Comparison of ENCODE assay signal across 17 cellular contexts in the genomic region with DNA sequence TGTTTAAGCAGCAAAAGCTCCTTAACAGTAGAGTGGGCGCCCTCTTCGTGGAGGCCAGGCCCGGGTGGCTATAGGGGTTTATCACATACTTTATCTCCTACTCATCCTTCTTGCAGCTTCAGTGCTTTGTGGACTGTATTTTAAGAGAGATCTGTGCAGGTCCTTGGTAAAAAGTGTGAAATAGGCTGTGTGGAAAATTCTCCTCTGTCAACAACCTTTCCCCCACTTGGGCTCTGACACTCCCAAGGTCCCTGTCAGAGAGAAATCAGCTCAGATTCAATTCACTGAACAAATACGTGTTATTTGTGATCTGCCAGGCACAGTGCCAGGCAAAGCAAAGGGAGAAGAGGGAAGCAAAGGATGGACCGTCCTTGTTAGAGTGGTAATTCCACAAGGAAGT.
DNase-seq lines count a peak whose midpoint lies in the region; ATAC-seq, FAIRE-seq and TF ChIP-seq lines count a peak whose summit lies in the region.
"Had no signal": no experiment of that assay in that cellular context is flagged by ENCODE, and none has a peak within 500 bp of the region (broad histone marks: within the 10 kb centered on the region; RNA-seq: fewer than 3 reads in every experiment).

No MANE protein-coding gene starts in this region.

- H3K4me3 ChIP-seq in astrocyte (ENCODE audit: insufficient read depth, low read depth, low read length) (no peak overlapping the region), heart left ventricle (no peak overlapping the region), psoas muscle (no peak overlapping the region)

- H3K27ac Mint-ChIP-seq in astrocyte (ENCODE audit: unreplicated experiment) (peak overlapping the region; percentile 35), progenitor cell of endocrine pancreas (no peak overlapping the region)
- H3K27ac Mint-ChIP-seq: activated CD4-positive, alpha-beta T cell treated with anti-CD3 and anti-CD28 coated beads for 36 hours; activated T-cell treated with anti-CD3 and anti-CD28 coated beads, Interleukin-2, amount 50 U/mL, for 72 hours; B cell had no signal

- 26 to 33% (median 29%) methylated on average over 5 of the region's 5 CpGs for WGBS in heart left ventricle, 4 donors
- 41 to 49% (median 42%) methylated on average over 5 of the region's 5 CpGs for WGBS in psoas muscle, 3 donors

- no peaks in the 10 kb centered on the region for H4K20me1 ChIP-seq in astrocyte (ENCODE audit: insufficient read depth, low read length)

- ATAC-seq in heart left ventricle = peak in 2 of 4 donors; percentile 31 to 33
- peak in 3 of 4 donors; percentile 19 to 48 (median 39) for ATAC-seq in psoas muscle
- ATAC-seq: activated CD4-positive, alpha-beta T cell treated with anti-CD3 and anti-CD28 coated beads for 36 hours; activated T-cell treated with anti-CD3 and anti-CD28 coated beads, Interleukin-2, amount 50 U/mL, for 72 hours had no signal

- no peak for FAIRE-seq in astrocyte (lab: Jason Lieb, UNC)
- FAIRE-seq: RCC 7860 had no signal

- no peak overlapping the region for H3K9ac ChIP-seq in astrocyte (ENCODE audit: low read length)

- H3K4me2 ChIP-seq in astrocyte (ENCODE audit: low read length) = peak overlapping the region; percentile 55

- no peak overlapping the region for H3K27ac ChIP-seq in astrocyte (ENCODE audit: low read depth, low read length)
- peak overlapping the region in 7 of 12 donors; percentile 0 to 68 (median 37) for H3K27ac ChIP-seq in heart left ventricle
- H3K27ac ChIP-seq in psoas muscle = no peak overlapping the region

- no peak overlapping the region for H2AFZ ChIP-seq in astrocyte (ENCODE audit: low read depth, low read length)

- no peaks in the 10 kb centered on the region for H3K79me2 ChIP-seq in astrocyte (ENCODE audit: insufficient read depth, low read length)

- no peak for TF ChIP-seq POLR2A in heart left ventricle (IDR thresholded peaks at IDR 0.05)

- peaks cover 30% of the 10 kb centered on the region for H3K4me1 ChIP-seq in astrocyte (ENCODE audit: insufficient read depth, low read length)
- peaks cover 0 to 21% (median 12%) of the 10 kb centered on the region in 12 donors for H3K4me1 ChIP-seq in heart left ventricle
- H3K4me1 ChIP-seq in psoas muscle = peaks cover 19% of the 10 kb centered on the region

- H3K9me3 ChIP-seq in astrocyte (ENCODE audit: insufficient read depth, low read depth, low read length) = no peaks in the 10 kb centered on the region
- H3K9me3 ChIP-seq in heart left ventricle = no peaks in the 10 kb centered on the region
- H3K9me3 ChIP-seq in psoas muscle = no peaks in the 10 kb centered on the region

- DNase-seq in ELR (ENCODE audit: low read depth) = peak; percentile 57
- peak; percentile 56 for DNase-seq in astrocyte (ENCODE audit: low read depth)
- peak in 1 of 5 donors; percentile 38 for DNase-seq in heart left ventricle
- no peak for DNase-seq in psoas muscle
- no peak for DNase-seq in NOMO-1 treated with dmso at 0.1 percent for 144 hours (lab: John Stamatoyannopoulos, UW; ENCODE audit: unreplicated experiment)
- DNase-seq in progenitor cell of endocrine pancreas (ENCODE audit: low spot score, unreplicated experiment) = no peak
- DNase-seq in globus pallidus (ENCODE audit: low spot score) = no peak
- DNase-seq in HPDE6-E6E7 (ENCODE audit: extremely low spot score) = no peak
- DNase-seq: activated CD4-positive, alpha-beta T cell treated with anti-CD3 and anti-CD28 coated beads for 36 hours; activated T-cell treated with anti-CD3 and anti-CD28 coated beads, Interleukin-2, amount 50 U/mL, for 72 hours; aorta; DMS153; NCI-H1436; NCI-H510A treated with DMSO at 0.1 percent for 48 hours; occipital lobe had no signal

- H3K9me3 Mint-ChIP-seq in astrocyte (ENCODE audit: unreplicated experiment) (no peaks in the 10 kb centered on the region), progenitor cell of endocrine pancreas (ENCODE audit: low read depth) (no peaks in the 10 kb centered on the region)

- TF ChIP-seq CTCF in astrocyte (IDR thresholded peaks at IDR 0.05; ENCODE audit: insufficient read depth, low read depth, low read length) = no peak
- TF ChIP-seq CTCF in heart left ventricle (IDR thresholded peaks at IDR 0.05) = no peak
- TF ChIP-seq CTCF in psoas muscle (IDR thresholded peaks at IDR 0.05) = no peak
- TF ChIP-seq CTCF in progenitor cell of endocrine pancreas (IDR thresholded peaks at IDR 0.05; ENCODE audit: unreplicated experiment) = no peak

- H3K27me3 ChIP-seq in astrocyte (ENCODE audit: insufficient read depth, low read length) (no peaks in the 10 kb centered on the region), heart left ventricle (no peaks in the 10 kb centered on the region), psoas muscle (ENCODE audit: insufficient read depth in 3 of 3, low read length in 2 of 3) (no peaks in the 10 kb centered on the region)

- H3K27me3 Mint-ChIP-seq in astrocyte (ENCODE audit: low read depth, unreplicated experiment) = no peaks in the 10 kb centered on the region
- no peaks in the 10 kb centered on the region for H3K27me3 Mint-ChIP-seq in progenitor cell of endocrine pancreas
- H3K27me3 Mint-ChIP-seq: activated CD4-positive, alpha-beta T cell treated with anti-CD3 and anti-CD28 coated beads for 36 hours; B cell had no signal

- H3K36me3 Mint-ChIP-seq in astrocyte (ENCODE audit: low read depth, unreplicated experiment) (no peaks in the 10 kb centered on the region), progenitor cell of endocrine pancreas (ENCODE audit: insufficient read depth) (no peaks in the 10 kb centered on the region)

- H3K36me3 ChIP-seq in astrocyte (ENCODE audit: insufficient read depth, low read length) (no peaks in the 10 kb centered on the region), heart left ventricle (no peaks in the 10 kb centered on the region), psoas muscle (ENCODE audit: insufficient read depth in 1 of 2, low read depth in 1 of 2) (no peaks in the 10 kb centered on the region)

- no peak overlapping the region for H3K4me3 Mint-ChIP-seq in astrocyte (ENCODE audit: unreplicated experiment)
- no peak overlapping the region for H3K4me3 Mint-ChIP-seq in progenitor cell of endocrine pancreas (ENCODE audit: low read depth)
- H3K4me3 Mint-ChIP-seq: activated CD4-positive, alpha-beta T cell treated with anti-CD3 and anti-CD28 coated beads for 36 hours; activated T-cell treated with anti-CD3 and anti-CD28 coated beads, Interleukin-2, amount 50 U/mL, for 72 hours; B cell had no signal

- intact Hi-C loops in heart left ventricle (cut with DNase I) (no loop called here), psoas muscle (cut with DNase I) (no loop called here)

- H3K4me1 Mint-ChIP-seq in astrocyte (ENCODE audit: low read depth, unreplicated experiment) (peaks cover 23% of the 10 kb centered on the region), progenitor cell of endocrine pancreas (ENCODE audit: low read depth) (peaks cover 2% of the 10 kb centered on the region)
- H3K4me1 Mint-ChIP-seq: activated CD4-positive, alpha-beta T cell treated with anti-CD3 and anti-CD28 coated beads for 36 hours; B cell had no signal

Comparison
In these comparisons a context has a peak if more than half of its experiments do, and no peak if none do; other contexts are left out.
1. DNase-seq: peak in ELR (single experiment) and astrocyte (single experiment); none in psoas muscle (0 of 2), NOMO-1 treated with dmso at 0.1 percent for 144 hours (single experiment), progenitor cell of endocrine pancreas (single experiment), globus pallidus (single experiment) and HPDE6-E6E7 (single experiment).
2. H3K27ac ChIP-seq: peak in heart left ventricle (7 of 12); none in astrocyte (single experiment) and psoas muscle (single experiment).